9 cellular contexts compared by ENCODE assay signal in the genomic region with DNA sequence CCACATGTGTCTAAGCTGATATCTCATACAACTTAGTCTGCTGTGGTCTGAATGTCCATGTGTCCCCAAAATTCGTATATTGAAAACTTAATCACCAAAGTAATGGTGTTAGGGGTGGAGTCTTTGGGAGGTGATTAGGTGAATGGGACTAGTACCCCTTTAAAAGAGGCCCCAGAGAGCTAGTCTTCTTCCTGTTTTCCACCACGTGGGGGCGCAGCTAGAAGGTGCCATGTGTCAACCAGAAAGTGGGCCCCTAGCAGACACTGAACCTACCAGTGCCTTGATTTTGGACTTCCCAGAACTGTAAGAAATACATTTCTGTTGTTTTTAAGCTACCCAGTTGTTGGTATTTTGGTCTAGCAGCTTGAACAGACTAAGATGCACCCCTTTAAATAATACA.
DNase-seq lines count a peak whose midpoint lies in the region; ATAC-seq and TF ChIP-seq lines count a peak whose summit lies in the region.
"Had no signal": no experiment of that assay in that cellular context is flagged by ENCODE, and none has a peak within 500 bp of the region (broad histone marks: within the 10 kb centered on the region; RNA-seq: fewer than 3 reads in every experiment).

No MANE protein-coding gene starts in this region.

- no peaks in the 10 kb centered on the region for H3K4me1 Mint-ChIP-seq in activated T-helper 17 cell treated with anti-CD3 and anti-CD28 coated beads, Interleukin-2, amount 50 U/mL, for 72 hours
- H3K4me1 Mint-ChIP-seq: activated B cell treated with CpG ODN at 0.5 μM for 24 hours had no signal

- H3K27me3 ChIP-seq in SK-N-SH (ENCODE audit: insufficient read depth) (no peaks in the 10 kb centered on the region), foreskin keratinocyte (peaks cover 7% of the 10 kb centered on the region)

- WGBS in SK-N-SH (ENCODE audit: low lambda C conversion rate): 14% methylated on average over 3 of the region's 3 CpGs

- peak; percentile 69 for DNase-seq in EH (ENCODE audit: low read depth)
- DNase-seq in SK-N-SH: peak; percentile 63
- peak in 1 of 2 donors; percentile 19 for DNase-seq in foreskin keratinocyte
- peak; percentile 59 for DNase-seq in stimulated activated naive CD8-positive, alpha-beta T cell treated with anti-CD3 and anti-CD28 coated beads, Interleukin-15, Interleukin-2, amounts not matched to agents 100 U/mL and 50 U/mL, for 24 hours
- DNase-seq in NCI-H524 treated with DMSO at 0.1 percent for 48 hours (lab: John Stamatoyannopoulos, UW): no peak
- DNase-seq: activated B cell treated with CpG ODN at 0.5 μM for 24 hours had no signal

- H4K20me1 ChIP-seq in SK-N-SH (ENCODE audit: insufficient read depth): no peaks in the 10 kb centered on the region

- H3K4me2 ChIP-seq in SK-N-SH: no peak overlapping the region

- peaks cover 8% of the 10 kb centered on the region for H3K9me3 Mint-ChIP-seq in activated T-helper 17 cell treated with anti-CD3 and anti-CD28 coated beads, Interleukin-2, amount 50 U/mL, for 72 hours

- H3K27me3 Mint-ChIP-seq in activated T-helper 17 cell treated with anti-CD3 and anti-CD28 coated beads, Interleukin-2, amount 50 U/mL, for 72 hours: no peaks in the 10 kb centered on the region
- H3K27me3 Mint-ChIP-seq: activated B cell treated with CpG ODN at 0.5 μM for 24 hours had no signal

- CTCF ChIA-PET in HEK293 (lab: Yijun Ruan, JAX) (interaction anchor here (0.6 to 1.6 kb wide), 18 partner anchors 9 to 592 kb away, joined by 3 to 11 read pairs (median 3); no protein-coding TSS in a partner anchor), SK-N-SH (lab: Yijun Ruan, JAX) (interaction anchor here (0.7 to 3.8 kb wide), 14 partner anchors 9 to 593 kb away, joined by 3 to 40 read pairs (median 4); no protein-coding TSS in a partner anchor)

- no peaks in the 10 kb centered on the region for H3K36me3 ChIP-seq in HEK293 (ENCODE audit: control insufficient read depth in 2 of 2, insufficient read depth in 1 of 2, low read length in 2 of 2)
- H3K36me3 ChIP-seq in SK-N-SH (replicated peaks in 1 of 2; ENCODE audit: control insufficient read depth in 1 of 2, insufficient read depth in 2 of 2, low read length in 1 of 2): no peaks in the 10 kb centered on the region

- no peak overlapping the region for H3K4me3 ChIP-seq in HEK293 (ENCODE audit: low read depth, low read length)
- H3K4me3 ChIP-seq in SK-N-SH (ENCODE audit: low read depth in 2 of 2, low read length in 1 of 2): no peak overlapping the region

- H3K9ac ChIP-seq in SK-N-SH: no peak overlapping the region

- peak; percentile 59 for TF ChIP-seq RAD21 in SK-N-SH (IDR thresholded peaks at IDR 0.05; ENCODE audit: low read length)

- H3K79me2 ChIP-seq in SK-N-SH (ENCODE audit: insufficient read depth): no peaks in the 10 kb centered on the region

- H3K27ac ChIP-seq in HEK293 (ENCODE audit: extremely low read depth, low read depth, low read length) (no peak overlapping the region), SK-N-SH (ENCODE audit: low read depth in 2 of 2, low read length in 1 of 2) (no peak overlapping the region), foreskin keratinocyte (no peak overlapping the region)

- ATAC-seq in foreskin keratinocyte (peak; percentile 42), HG02571 (IDR thresholded peaks at IDR 0.05; ENCODE audit: unreplicated experiment) (no peak)
- no peak for ATAC-seq in stimulated activated naive CD8-positive, alpha-beta T cell treated with anti-CD3 and anti-CD28 coated beads, Interleukin-15, Interleukin-2, amounts not matched to agents 100 U/mL and 50 U/mL, for 24 hours
- no peak for ATAC-seq in activated T-helper 17 cell treated with anti-CD3 and anti-CD28 coated beads, Interleukin-2, amount 50 U/mL, for 72 hours (replicated peaks)

- H3K4me1 ChIP-seq in HEK293 (ENCODE audit: control insufficient read depth, insufficient read depth, low read length) (no peaks in the 10 kb centered on the region), SK-N-SH (ENCODE audit: control insufficient read depth in 1 of 2, insufficient read depth in 2 of 2, low read depth in 1 of 2, low read length in 1 of 2) (no peaks in the 10 kb centered on the region; a peak in 1 of 4 replicates), foreskin keratinocyte (no peaks in the 10 kb centered on the region)

- no peaks in the 10 kb centered on the region for H3K36me3 Mint-ChIP-seq in activated T-helper 17 cell treated with anti-CD3 and anti-CD28 coated beads, Interleukin-2, amount 50 U/mL, for 72 hours (ENCODE audit: low read depth)

- POLR2A ChIA-PET in HEK293 (lab: Yijun Ruan, JAX): no interaction called here
- POLR2A ChIA-PET in SK-N-SH (lab: Yijun Ruan, JAX): no interaction called here

- no peaks in the 10 kb centered on the region for H3F3A ChIP-seq in SK-N-SH (replicated peaks; ENCODE audit: insufficient read depth)

- no peaks in the 10 kb centered on the region for H3K9me2 ChIP-seq in SK-N-SH

- no peak overlapping the region for H3K27ac Mint-ChIP-seq in activated T-helper 17 cell treated with anti-CD3 and anti-CD28 coated beads, Interleukin-2, amount 50 U/mL, for 72 hours
- H3K27ac Mint-ChIP-seq: activated B cell treated with CpG ODN at 0.5 μM for 24 hours had no signal

- H3K4me3 Mint-ChIP-seq in activated T-helper 17 cell treated with anti-CD3 and anti-CD28 coated beads, Interleukin-2, amount 50 U/mL, for 72 hours: no peak overlapping the region
- H3K4me3 Mint-ChIP-seq: activated B cell treated with CpG ODN at 0.5 μM for 24 hours had no signal

- no peak for TF ChIP-seq EP300 in SK-N-SH (IDR thresholded peaks at IDR 0.05; ENCODE audit: borderline replicate concordance in 1 of 2, low read depth in 1 of 2, low read length in 1 of 2)

- no peak overlapping the region for H2AFZ ChIP-seq in SK-N-SH (ENCODE audit: low read depth)

- TF ChIP-seq CTCF in HEK293 (tag by site-specific recombination; IDR thresholded peaks at IDR 0.05): no peak
- peak; percentile 70 for TF ChIP-seq CTCF in SK-N-SH (IDR thresholded peaks at IDR 0.05)
- peak; percentile 74 for TF ChIP-seq CTCF in foreskin keratinocyte (conservative IDR thresholded peaks at IDR 0.05)

- H3K9me3 ChIP-seq in HEK293 (ENCODE audit: control insufficient read depth, insufficient read depth, low read depth, low read length): no peaks in the 10 kb centered on the region
- H3K9me3 ChIP-seq in SK-N-SH: peaks cover 5% of the 10 kb centered on the region; the same call in 1 of the 2 replicates

TF ChIP-seq in HEK293, 187 proteins besides CTCF, POLR2A, EP300 and RAD21 (continues in another document):
- TF ChIP-seq ZNF654 (tag by site-specific recombination; IDR thresholded peaks at IDR 0.05; ENCODE audit: low read depth): peak; percentile 30; the same call in 1 of the 2 replicates

TF ChIP-seq in SK-N-SH, 30 proteins besides CTCF, POLR2A, EP300 and RAD21:
- TF ChIP-seq SMC3 (IDR thresholded peaks at IDR 0.05; ENCODE audit: low read depth, low read length) (peak; percentile 59), RXRA (IDR thresholded peaks at IDR 0.05; ENCODE audit: borderline replicate concordance, low read depth) (no peak)
TF ChIP-seq in SK-N-SH: peak in this region for 1.
